Comparison of ENCODE assay signal across 8 cellular contexts in genomic region chrX:45851434-45851991, GRCh38.
DNase-seq lines count a peak whose midpoint lies in the region; ATAC-seq and TF ChIP-seq lines count a peak whose summit lies in the region.

No MANE protein-coding gene starts in this region.

- H3K27me3 Mint-ChIP-seq in T-cell, result peaks cover 0 to 6% of the 10 kb centered on the region in 2 donors

- WGBS in heart left ventricle, 4 donors, result 0 to 45% (median 17%) methylated on average over 23 to 49 of the region's 53 CpGs

- H3K27me3 ChIP-seq in heart left ventricle, result peaks cover 0 to 61% (median 0%) of the 10 kb centered on the region in 9 donors

- peak overlapping the region; percentile 86 to 94 (median 91) for H3K4me3 Mint-ChIP-seq in T-cell

- DNase-seq in heart left ventricle (peak in 1 of 5 donors; percentile 57), cardiac septum (ENCODE audit: low spot score) (no peak), T-cell (peak in 28 of 34 experiments; percentile 6 to 44 (median 22)), astrocyte of the spinal cord (ENCODE audit: low read depth, low spot score) (no peak), kidney tubule cell (ENCODE audit: low spot score) (peak; percentile 66)
- peak; percentile 64 to 70 for DNase-seq in stimulated activated CD4-positive, alpha-beta T cell treated with anti-CD3 and anti-CD28 coated beads, Interleukin-2, amount 100 ng/mL, for 24 hours

- peaks cover 4 to 26% (median 12%) of the 10 kb centered on the region in 3 donors for H3K4me1 Mint-ChIP-seq in T-cell

- H3K36me3 ChIP-seq in heart left ventricle, result no peaks in the 10 kb centered on the region

- no peaks in the 10 kb centered on the region for H3K9me3 ChIP-seq in heart left ventricle

- TF ChIP-seq CTCF in heart left ventricle (IDR thresholded peaks at IDR 0.05), result no peak
- no peak for TF ChIP-seq CTCF in astrocyte of the spinal cord (IDR thresholded peaks at IDR 0.05; ENCODE audit: low read depth, low read length)

- H3K36me3 Mint-ChIP-seq in T-cell, result peaks cover 2% of the 10 kb centered on the region

- in situ Hi-C loops in astrocyte of the spinal cord (cut with HindIII; ENCODE audit: low sequenced_read_pairs), result no loop called here

- H3K27ac Mint-ChIP-seq in T-cell, result peak overlapping the region; percentile 39 to 52

- CTCF ChIA-PET in T-cell (lab: Charles Lee), result interaction anchor here (0.6 to 1.8 kb wide), 4 partner anchors 9 to 288 kb away, joined by 3 to 7 read pairs (median 4); no protein-coding TSS in a partner anchor

- no peak for TF ChIP-seq POLR2A in heart left ventricle (IDR thresholded peaks at IDR 0.05)

- peaks cover 0 to 6% (median 0%) of the 10 kb centered on the region in 12 donors for H3K4me1 ChIP-seq in heart left ventricle

- no peak overlapping the region for H3K27ac ChIP-seq in heart left ventricle

- intact Hi-C loops in heart left ventricle (cut with DNase I) (loop anchor here in 1 of 10 donors (5.0 kb wide), 1 partner anchor 334 kb away; no protein-coding TSS in a partner anchor), cardiac septum (cut with DNase I) (no loop called here)

- H3K9me3 Mint-ChIP-seq in T-cell, result no peaks in the 10 kb centered on the region

- ATAC-seq in heart left ventricle (peak in 2 of 4 donors; percentile 61 to 68), T-cell (replicated peaks in 1 of 4) (peak; percentile 72 to 80 (median 80)), GM19395 (IDR thresholded peaks at IDR 0.05; ENCODE audit: unreplicated experiment) (no peak), HG03378 (IDR thresholded peaks at IDR 0.05; ENCODE audit: unreplicated experiment) (no peak)

- H3K4me3 ChIP-seq in heart left ventricle, result peak overlapping the region; percentile 14 to 60 (median 48)
- H3K4me3 ChIP-seq in astrocyte of the spinal cord (ENCODE audit: low read depth, low read length), result peak overlapping the region; percentile 77

- POLR2A ChIA-PET in T-cell (lab: Charles Lee), result no interaction called here

Comparison
In these comparisons a context has a peak if more than half of its experiments do, and no peak if none do; other contexts are left out.
1. ATAC-seq: peak in T-cell (4 of 4); none in GM19395 (single experiment) and HG03378 (single experiment).
2. DNase-seq: peak in T-cell (28 of 34), kidney tubule cell (single experiment) and stimulated activated CD4-positive, alpha-beta T cell treated with anti-CD3 and anti-CD28 coated beads, Interleukin-2, amount 100 ng/mL, for 24 hours (2 of 2); none in cardiac septum (single experiment) and astrocyte of the spinal cord (single experiment).